In the genomic region with DNA sequence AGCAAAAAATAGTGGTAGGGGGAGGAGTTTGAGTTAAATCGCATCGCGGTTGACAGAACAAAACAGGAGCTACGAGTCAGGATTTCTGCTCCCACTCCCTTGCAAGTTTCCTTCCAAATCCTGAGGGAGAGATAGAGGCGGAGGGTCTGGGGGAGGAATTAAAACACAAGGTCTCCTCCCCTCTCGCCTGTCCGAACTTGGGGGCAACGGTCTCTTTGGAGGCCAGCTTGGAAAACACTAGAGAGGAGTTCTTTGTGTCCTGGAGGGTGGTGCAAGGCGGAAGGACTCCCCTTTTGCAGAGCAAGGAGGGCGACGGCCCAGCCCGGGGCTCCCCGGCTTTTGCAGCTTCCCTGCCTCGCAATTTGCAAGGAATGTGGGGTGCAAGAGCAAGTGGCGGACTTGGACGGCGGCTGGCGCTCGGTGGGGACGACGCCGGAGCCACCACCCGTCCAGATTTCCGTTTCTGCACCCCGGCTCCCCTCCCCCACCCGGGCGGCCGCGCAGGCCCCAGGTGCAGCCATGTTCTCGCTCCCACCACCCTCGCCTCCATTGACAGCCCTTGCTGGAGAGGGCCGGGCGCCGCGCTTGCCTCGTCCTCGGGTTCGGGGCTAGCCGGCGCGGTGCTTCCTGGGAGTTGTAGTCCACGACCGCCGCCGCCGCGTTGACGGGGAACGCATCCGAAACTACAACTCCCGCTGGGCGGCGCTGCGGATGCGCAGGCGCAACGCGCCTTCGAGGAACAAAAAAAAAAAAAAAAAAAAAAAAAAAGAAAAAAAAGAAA, we compare ENCODE assay signal across 1 cellular context.
A peak's percentile ranks its signal among the peaks of the same experiment; 100 is the strongest.
TF ChIP-seq lines count a peak whose summit lies in the region.

No MANE protein-coding gene starts in this region.

TF ChIP-seq in HepG2, 621 proteins besides CTCF, POLR2A, EP300 and RAD21 (continued from another document and continues in another):
- TF ChIP-seq, protein P1, sequence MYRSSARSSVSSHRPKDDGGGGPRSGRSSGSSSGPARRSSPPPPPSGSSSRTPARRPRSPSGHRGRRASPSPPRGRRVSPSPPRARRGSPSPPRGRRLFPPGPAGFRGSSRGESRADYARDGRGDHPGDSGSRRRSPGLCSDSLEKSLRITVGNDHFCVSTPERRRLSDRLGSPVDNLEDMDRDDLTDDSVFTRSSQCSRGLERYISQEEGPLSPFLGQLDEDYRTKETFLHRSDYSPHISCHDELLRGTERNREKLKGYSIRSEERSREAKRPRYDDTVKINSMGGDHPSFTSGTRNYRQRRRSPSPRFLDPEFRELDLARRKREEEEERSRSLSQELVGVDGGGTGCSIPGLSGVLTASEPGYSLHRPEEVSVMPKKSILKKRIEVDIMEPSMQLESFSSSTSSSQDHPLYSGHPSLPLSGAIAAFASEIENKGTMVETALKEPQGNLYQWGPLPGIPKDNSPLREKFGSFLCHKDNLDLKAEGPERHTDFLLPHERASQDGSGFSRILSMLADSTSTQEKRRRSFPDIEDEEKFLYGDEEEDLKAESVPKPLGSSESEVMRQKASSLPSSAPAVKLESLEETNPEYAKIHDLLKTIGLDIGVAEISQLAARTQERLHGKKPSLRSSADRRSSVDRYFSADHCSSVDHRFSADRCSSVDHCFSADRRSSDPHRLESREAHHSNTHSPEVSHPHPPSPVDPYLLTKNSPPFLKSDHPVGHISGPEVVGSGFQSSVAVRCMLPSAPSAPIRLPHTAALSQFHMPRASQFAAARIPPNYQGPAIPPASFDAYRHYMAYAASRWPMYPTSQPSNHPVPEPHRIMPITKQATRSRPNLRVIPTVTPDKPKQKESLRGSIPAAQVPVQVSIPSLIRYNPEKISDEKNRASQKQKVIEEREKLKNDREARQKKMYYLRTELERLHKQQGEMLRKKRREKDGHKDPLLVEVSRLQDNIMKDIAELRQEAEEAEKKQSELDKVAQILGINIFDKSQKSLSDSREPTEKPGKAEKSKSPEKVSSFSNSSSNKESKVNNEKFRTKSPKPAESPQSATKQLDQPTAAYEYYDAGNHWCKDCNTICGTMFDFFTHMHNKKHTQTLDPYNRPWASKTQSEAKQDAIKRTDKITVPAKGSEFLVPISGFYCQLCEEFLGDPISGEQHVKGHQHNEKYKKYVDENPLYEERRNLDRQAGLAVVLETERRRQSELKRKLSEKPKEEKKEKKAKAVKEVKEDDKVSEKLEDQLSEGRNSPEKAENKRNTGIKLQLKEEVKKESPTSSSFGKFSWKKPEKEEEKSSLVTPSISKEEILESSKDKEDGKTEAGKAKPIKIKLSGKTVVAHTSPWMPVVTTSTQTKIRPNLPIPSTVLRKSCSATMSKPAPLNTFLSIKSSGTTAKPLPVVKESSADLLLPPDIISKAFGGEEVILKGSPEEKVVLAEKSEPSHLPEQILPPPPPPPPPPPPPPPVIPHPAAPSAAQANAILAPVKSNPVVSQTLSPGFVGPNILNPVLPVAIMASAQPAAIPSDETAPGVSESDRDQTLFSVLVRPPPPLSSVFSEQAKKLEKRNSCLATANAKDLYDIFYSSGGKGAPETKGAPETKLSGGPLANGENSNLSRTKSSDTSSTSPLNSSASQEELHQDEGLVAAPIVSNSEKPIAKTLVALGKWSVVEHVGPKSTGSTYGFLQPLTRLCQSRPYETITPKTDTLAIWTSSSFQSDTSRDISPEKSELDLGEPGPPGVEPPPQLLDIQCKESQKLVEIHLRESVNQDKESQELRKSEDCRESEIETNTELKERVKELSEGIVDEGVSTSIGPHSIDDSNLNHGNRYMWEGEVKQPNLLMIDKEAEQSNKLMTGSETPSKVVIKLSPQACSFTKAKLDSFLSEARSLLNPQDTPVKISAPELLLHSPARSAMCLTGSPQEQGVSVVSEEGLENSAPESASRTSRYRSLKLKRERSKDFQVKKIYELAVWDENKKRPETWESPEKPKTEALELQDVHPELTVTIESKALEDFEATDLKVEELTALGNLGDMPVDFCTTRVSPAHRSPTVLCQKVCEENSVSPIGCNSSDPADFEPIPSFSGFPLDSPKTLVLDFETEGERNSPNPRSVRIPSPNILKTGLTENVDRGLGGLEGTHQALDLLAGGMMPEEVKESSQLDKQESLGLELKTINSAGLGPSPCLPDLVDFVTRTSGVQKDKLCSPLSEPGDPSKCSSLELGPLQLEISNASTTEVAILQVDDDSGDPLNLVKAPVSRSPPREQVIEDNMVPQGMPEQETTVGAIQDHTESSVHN (CRISPR knock-in tag; IDR thresholded peaks at IDR 0.05), result no peak
- no peak for TF ChIP-seq HDAC6 (IDR thresholded peaks at IDR 0.05; ENCODE audit: low read depth, low read length)
- TF ChIP-seq ZNF772 (CRISPR knock-in tag; IDR thresholded peaks at IDR 0.05), result no peak
- TF ChIP-seq MTERF4 (CRISPR knock-in tag; IDR thresholded peaks at IDR 0.05), result peak; percentile 29; the same call in 1 of the 2 replicates
- TF ChIP-seq RBFOX2 (IDR thresholded peaks at IDR 0.05; ENCODE audit: low read depth, low read length), result peak; percentile 93
- TF ChIP-seq TCF12 (IDR thresholded peaks at IDR 0.05), result no peak
- TF ChIP-seq TCF12 (CRISPR knock-in tag; IDR thresholded peaks at IDR 0.05), result peak; percentile 67; the same call in 1 of the 2 replicates
- TF ChIP-seq ZNF75D (CRISPR knock-in tag; IDR thresholded peaks at IDR 0.05; ENCODE audit: borderline replicate concordance), result no peak
- no peak for TF ChIP-seq RBM22 (optimal IDR thresholded peaks at IDR 0.05; ENCODE audit: low read length)
- peak; percentile 18; the same call in 1 of the 2 replicates for TF ChIP-seq ZNF652 (CRISPR knock-in tag; IDR thresholded peaks at IDR 0.05; ENCODE audit: borderline replicate concordance, low read depth)
- TF ChIP-seq ZNF234 (CRISPR knock-in tag; conservative IDR thresholded peaks at IDR 0.05), result no peak
- TF ChIP-seq ZNF121 (CRISPR knock-in tag; IDR thresholded peaks at IDR 0.05), result no peak
- TF ChIP-seq, protein P2, sequence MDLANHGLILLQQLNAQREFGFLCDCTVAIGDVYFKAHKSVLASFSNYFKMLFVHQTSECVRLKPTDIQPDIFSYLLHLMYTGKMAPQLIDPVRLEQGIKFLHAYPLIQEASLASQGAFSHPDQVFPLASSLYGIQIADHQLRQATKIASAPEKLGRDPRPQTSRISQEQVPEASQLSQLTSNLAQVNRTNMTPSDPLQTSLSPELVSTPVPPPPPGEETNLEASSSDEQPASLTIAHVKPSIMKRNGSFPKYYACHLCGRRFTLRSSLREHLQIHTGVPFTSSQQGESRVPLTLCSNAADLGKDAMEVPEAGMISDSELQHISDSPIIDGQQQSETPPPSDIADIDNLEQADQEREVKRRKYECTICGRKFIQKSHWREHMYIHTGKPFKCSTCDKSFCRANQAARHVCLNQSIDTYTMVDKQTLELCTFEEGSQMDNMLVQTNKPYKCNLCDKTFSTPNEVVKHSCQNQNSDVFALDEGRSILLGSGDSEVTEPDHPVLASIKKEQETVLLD (CRISPR knock-in tag; IDR thresholded peaks at IDR 0.05; ENCODE audit: low read depth), result peak; percentile 57; the same call in 1 of the 2 replicates
- TF ChIP-seq, protein P3, sequence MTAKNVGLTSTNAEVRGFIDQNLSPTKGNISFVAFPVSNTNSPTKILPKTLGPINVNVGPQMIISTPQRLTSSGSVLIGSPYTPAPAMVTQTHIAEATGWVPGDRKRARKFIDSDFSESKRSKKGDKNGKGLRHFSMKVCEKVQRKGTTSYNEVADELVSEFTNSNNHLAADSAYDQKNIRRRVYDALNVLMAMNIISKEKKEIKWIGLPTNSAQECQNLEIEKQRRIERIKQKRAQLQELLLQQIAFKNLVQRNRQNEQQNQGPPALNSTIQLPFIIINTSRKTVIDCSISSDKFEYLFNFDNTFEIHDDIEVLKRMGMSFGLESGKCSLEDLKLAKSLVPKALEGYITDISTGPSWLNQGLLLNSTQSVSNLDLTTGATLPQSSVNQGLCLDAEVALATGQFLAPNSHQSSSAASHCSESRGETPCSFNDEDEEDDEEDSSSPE (CRISPR knock-in tag; IDR thresholded peaks at IDR 0.05), result peak; percentile 48
- TF ChIP-seq SKI (IDR thresholded peaks at IDR 0.05; ENCODE audit: partially characterized antibody), result peak; percentile 14
- TF ChIP-seq, protein P4, sequence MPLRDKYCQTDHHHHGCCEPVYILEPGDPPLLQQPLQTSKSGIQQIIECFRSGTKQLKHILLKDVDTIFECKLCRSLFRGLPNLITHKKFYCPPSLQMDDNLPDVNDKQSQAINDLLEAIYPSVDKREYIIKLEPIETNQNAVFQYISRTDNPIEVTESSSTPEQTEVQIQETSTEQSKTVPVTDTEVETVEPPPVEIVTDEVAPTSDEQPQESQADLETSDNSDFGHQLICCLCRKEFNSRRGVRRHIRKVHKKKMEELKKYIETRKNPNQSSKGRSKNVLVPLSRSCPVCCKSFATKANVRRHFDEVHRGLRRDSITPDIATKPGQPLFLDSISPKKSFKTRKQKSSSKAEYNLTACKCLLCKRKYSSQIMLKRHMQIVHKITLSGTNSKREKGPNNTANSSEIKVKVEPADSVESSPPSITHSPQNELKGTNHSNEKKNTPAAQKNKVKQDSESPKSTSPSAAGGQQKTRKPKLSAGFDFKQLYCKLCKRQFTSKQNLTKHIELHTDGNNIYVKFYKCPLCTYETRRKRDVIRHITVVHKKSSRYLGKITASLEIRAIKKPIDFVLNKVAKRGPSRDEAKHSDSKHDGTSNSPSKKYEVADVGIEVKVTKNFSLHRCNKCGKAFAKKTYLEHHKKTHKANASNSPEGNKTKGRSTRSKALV (CRISPR knock-in tag; IDR thresholded peaks at IDR 0.05), result no peak
- no peak for TF ChIP-seq ZFAT (CRISPR knock-in tag; conservative IDR thresholded peaks at IDR 0.05)
- no peak for TF ChIP-seq NFYB (CRISPR knock-in tag; IDR thresholded peaks at IDR 0.05)
- TF ChIP-seq GATAD1 (CRISPR knock-in tag; IDR thresholded peaks at IDR 0.05), result peak; percentile 68
- no peak for TF ChIP-seq PRDM4 (CRISPR knock-in tag; IDR thresholded peaks at IDR 0.05; ENCODE audit: borderline replicate concordance)
- 0 out of 2 replicates have a peak, but pooled peaks have one; percentile 29 for TF ChIP-seq MED1 (CRISPR knock-in tag; IDR thresholded peaks at IDR 0.05)
- TF ChIP-seq JUND (CRISPR knock-in tag; IDR thresholded peaks at IDR 0.05), result no peak
- TF ChIP-seq RBM39 (IDR thresholded peaks at IDR 0.05; ENCODE audit: low read depth, low read length, poor library complexity, severe bottlenecking), result peak; percentile 91
- no peak for TF ChIP-seq ZMYM3 (CRISPR knock-in tag; IDR thresholded peaks at IDR 0.05)
- TF ChIP-seq IKZF4 (CRISPR knock-in tag; IDR thresholded peaks at IDR 0.05; ENCODE audit: borderline replicate concordance, low read depth, not compliant biosample characterization), result no peak
- no peak for TF ChIP-seq ATAD3A (CRISPR knock-in tag; IDR thresholded peaks at IDR 0.05)
- no peak for TF ChIP-seq CCAR2 (optimal IDR thresholded peaks at IDR 0.05; ENCODE audit: low read depth, low read length)
- TF ChIP-seq ZBTB3 (CRISPR knock-in tag; IDR thresholded peaks at IDR 0.05; ENCODE audit: borderline replicate concordance, low read depth), result peak; percentile 74; the same call in 1 of the 2 replicates
- TF ChIP-seq CHD2 (IDR thresholded peaks at IDR 0.05; ENCODE audit: low read depth, low read length), result peak; percentile 47
- TF ChIP-seq, protein P5, sequence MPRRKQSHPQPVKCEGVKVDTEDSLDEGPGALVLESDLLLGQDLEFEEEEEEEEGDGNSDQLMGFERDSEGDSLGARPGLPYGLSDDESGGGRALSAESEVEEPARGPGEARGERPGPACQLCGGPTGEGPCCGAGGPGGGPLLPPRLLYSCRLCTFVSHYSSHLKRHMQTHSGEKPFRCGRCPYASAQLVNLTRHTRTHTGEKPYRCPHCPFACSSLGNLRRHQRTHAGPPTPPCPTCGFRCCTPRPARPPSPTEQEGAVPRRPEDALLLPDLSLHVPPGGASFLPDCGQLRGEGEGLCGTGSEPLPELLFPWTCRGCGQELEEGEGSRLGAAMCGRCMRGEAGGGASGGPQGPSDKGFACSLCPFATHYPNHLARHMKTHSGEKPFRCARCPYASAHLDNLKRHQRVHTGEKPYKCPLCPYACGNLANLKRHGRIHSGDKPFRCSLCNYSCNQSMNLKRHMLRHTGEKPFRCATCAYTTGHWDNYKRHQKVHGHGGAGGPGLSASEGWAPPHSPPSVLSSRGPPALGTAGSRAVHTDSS (CRISPR knock-in tag; conservative IDR thresholded peaks at IDR 0.05), result no peak
- TF ChIP-seq PHB2 (IDR thresholded peaks at IDR 0.05; ENCODE audit: partially characterized antibody), result no peak
- TF ChIP-seq ZBTB46 (CRISPR knock-in tag; IDR thresholded peaks at IDR 0.05; ENCODE audit: borderline replicate concordance), result no peak
- no peak for TF ChIP-seq RCOR2 (CRISPR knock-in tag; IDR thresholded peaks at IDR 0.05)
- TF ChIP-seq ARID2 (CRISPR knock-in tag; IDR thresholded peaks at IDR 0.05; ENCODE audit: borderline replicate concordance), result no peak
- no peak for TF ChIP-seq NFE2L1 (CRISPR knock-in tag; IDR thresholded peaks at IDR 0.05; ENCODE audit: borderline replicate concordance)
- TF ChIP-seq HNF4G (IDR thresholded peaks at IDR 0.05; ENCODE audit: borderline replicate concordance, low read depth, low read length), result peak; percentile 37; the same call in 1 of the 2 replicates
- TF ChIP-seq HNF4G (CRISPR knock-in tag; IDR thresholded peaks at IDR 0.05; ENCODE audit: borderline replicate concordance, low read depth), result no peak
